1 cellular context compared by ENCODE assay signal in genomic region chr17:29565643-29566472, GRCh38.
A peak's percentile ranks its signal among the peaks of the same experiment; 100 is the strongest.
TF ChIP-seq lines count a peak whose summit lies in the region.

No MANE protein-coding gene starts in this region.

TF ChIP-seq in HepG2, 621 proteins besides CTCF, POLR2A, EP300 and RAD21 (continued from another document and continues in another):
- TF ChIP-seq ZBED4 (CRISPR knock-in tag; IDR thresholded peaks at IDR 0.05; ENCODE audit: borderline replicate concordance), result no peak
- TF ChIP-seq ZBTB21 (CRISPR knock-in tag; IDR thresholded peaks at IDR 0.05), result no peak
- TF ChIP-seq SP2 (CRISPR knock-in tag; IDR thresholded peaks at IDR 0.05), result no peak
- no peak for TF ChIP-seq SRF (IDR thresholded peaks at IDR 0.05; ENCODE audit: low read depth, low read length)
- no peak for TF ChIP-seq ZUFSP (CRISPR knock-in tag; IDR thresholded peaks at IDR 0.05; ENCODE audit: borderline replicate concordance)
- no peak for TF ChIP-seq LCORL (IDR thresholded peaks at IDR 0.05)
- TF ChIP-seq LCORL (CRISPR knock-in tag; IDR thresholded peaks at IDR 0.05), result peak; percentile 48; the same call in 1 of the 2 replicates
- TF ChIP-seq ZFP37 (CRISPR knock-in tag; IDR thresholded peaks at IDR 0.05; ENCODE audit: borderline replicate concordance), result no peak
- no peak for TF ChIP-seq NR3C1 (CRISPR knock-in tag; IDR thresholded peaks at IDR 0.05)
- no peak for TF ChIP-seq ZBTB42 (CRISPR knock-in tag; IDR thresholded peaks at IDR 0.05)
- TF ChIP-seq TOE1 (CRISPR knock-in tag; IDR thresholded peaks at IDR 0.05), result no peak
- TF ChIP-seq ZNF703 (CRISPR knock-in tag; IDR thresholded peaks at IDR 0.05; ENCODE audit: borderline replicate concordance), result no peak; the same call in 1 of the 2 replicates
- no peak for TF ChIP-seq NR2F2 (IDR thresholded peaks at IDR 0.05; ENCODE audit: borderline replicate concordance, low read depth)
- TF ChIP-seq TSC22D2 (CRISPR knock-in tag; IDR thresholded peaks at IDR 0.05; ENCODE audit: borderline replicate concordance), result no peak
- TF ChIP-seq SMAD3 (CRISPR knock-in tag; IDR thresholded peaks at IDR 0.05), result no peak
- no peak for TF ChIP-seq ZNF784 (CRISPR knock-in tag; IDR thresholded peaks at IDR 0.05; ENCODE audit: borderline replicate concordance)
- TF ChIP-seq ZZZ3 (CRISPR knock-in tag; IDR thresholded peaks at IDR 0.05; ENCODE audit: borderline replicate concordance), result no peak
- peak; percentile 71 for TF ChIP-seq MAX (IDR thresholded peaks at IDR 0.05)
- TF ChIP-seq ZNF318 (CRISPR knock-in tag; IDR thresholded peaks at IDR 0.05), result no peak
- TF ChIP-seq MLLT10 (CRISPR knock-in tag; IDR thresholded peaks at IDR 0.05), result no peak
- TF ChIP-seq ZNF737 (CRISPR knock-in tag; IDR thresholded peaks at IDR 0.05; ENCODE audit: borderline replicate concordance), result no peak
- no peak for TF ChIP-seq ZNF326 (CRISPR knock-in tag; IDR thresholded peaks at IDR 0.05; ENCODE audit: borderline replicate concordance)
- 0 out of 2 replicates have a peak, but pooled peaks have one; percentile 11 for TF ChIP-seq HDAC2 (CRISPR knock-in tag; IDR thresholded peaks at IDR 0.05)
- no peak for TF ChIP-seq RFXANK (CRISPR knock-in tag; IDR thresholded peaks at IDR 0.05)
- TF ChIP-seq ZFP36L1 (CRISPR knock-in tag; IDR thresholded peaks at IDR 0.05), result no peak
- TF ChIP-seq TOPORS (CRISPR knock-in tag; IDR thresholded peaks at IDR 0.05), result 0 out of 2 replicates have a peak, but pooled peaks have one; percentile 31
- TF ChIP-seq EED (CRISPR knock-in tag; IDR thresholded peaks at IDR 0.05), result peak; percentile 77; the same call in 1 of the 2 replicates
- no peak for TF ChIP-seq ATF7 (IDR thresholded peaks at IDR 0.05)
- TF ChIP-seq ATF7 (CRISPR knock-in tag; IDR thresholded peaks at IDR 0.05), result no peak
- TF ChIP-seq ZNF670 (CRISPR knock-in tag; IDR thresholded peaks at IDR 0.05; ENCODE audit: borderline replicate concordance), result no peak
- no peak for TF ChIP-seq TFAP4 (IDR thresholded peaks at IDR 0.05; ENCODE audit: borderline replicate concordance, low read depth)
- TF ChIP-seq KMT2A (CRISPR knock-in tag; IDR thresholded peaks at IDR 0.05), result peak; percentile 45; the same call in 1 of the 2 replicates
- TF ChIP-seq MAFF (IDR thresholded peaks at IDR 0.05; ENCODE audit: low read depth, low read length), result no peak
- 0 out of 2 replicates have a peak, but pooled peaks have one; percentile 26 for TF ChIP-seq IRF2 (CRISPR knock-in tag; IDR thresholded peaks at IDR 0.05)
- TF ChIP-seq ZNF33A (CRISPR knock-in tag; IDR thresholded peaks at IDR 0.05; ENCODE audit: borderline replicate concordance), result no peak
- TF ChIP-seq ZNF883 (CRISPR knock-in tag; IDR thresholded peaks at IDR 0.05; ENCODE audit: not compliant biosample characterization), result no peak
- no peak for TF ChIP-seq ZNF362 (CRISPR knock-in tag; IDR thresholded peaks at IDR 0.05; ENCODE audit: borderline replicate concordance)
- TF ChIP-seq ZNF383 (CRISPR knock-in tag; IDR thresholded peaks at IDR 0.05; ENCODE audit: borderline replicate concordance), result no peak
- no peak for TF ChIP-seq NFIB (CRISPR knock-in tag; IDR thresholded peaks at IDR 0.05; ENCODE audit: borderline replicate concordance)
- TF ChIP-seq DMAP1 (CRISPR knock-in tag; IDR thresholded peaks at IDR 0.05), result 0 out of 2 replicates have a peak, but pooled peaks have one; percentile 58
- TF ChIP-seq ZNF232 (CRISPR knock-in tag; IDR thresholded peaks at IDR 0.05; ENCODE audit: borderline replicate concordance), result no peak
- TF ChIP-seq SMARCC2 (IDR thresholded peaks at IDR 0.05), result no peak
- 0 out of 2 replicates have a peak, but pooled peaks have one; percentile 16 for TF ChIP-seq ZNF546 (CRISPR knock-in tag; conservative IDR thresholded peaks at IDR 0.05)
- no peak for TF ChIP-seq AFF4 (CRISPR knock-in tag; IDR thresholded peaks at IDR 0.05)
- TF ChIP-seq PAF1 (CRISPR knock-in tag; IDR thresholded peaks at IDR 0.05), result no peak
- no peak; the same call in 1 of the 2 replicates for TF ChIP-seq ZNF441 (CRISPR knock-in tag; IDR thresholded peaks at IDR 0.05; ENCODE audit: borderline replicate concordance)
